Comparison of ENCODE assay signal across 8 cellular contexts in genomic region chr7:106071356-106071998, GRCh38. TPM values are rescaled to one million over a fixed set of nuclear protein-coding genes. Genes with fewer than 3 reads are reported as not detected.
A peak's percentile ranks its signal among the peaks of the same experiment; 100 is the strongest.
DNase-seq lines count a peak whose midpoint lies in the region; ATAC-seq, FAIRE-seq and TF ChIP-seq lines count a peak whose summit lies in the region.

No MANE protein-coding gene starts in this region.

- no peaks in the 10 kb centered on the region for H3K27me3 Mint-ChIP-seq in stimulated activated memory B cell treated with anti-CD40 and anti-IgM and Interleukin-4, amounts not matched to agents 10 μg/mL and 1 μg/mL and 100 μg/mL, for 72 hours

- FAIRE-seq in kidney (lab: Jason Lieb, UNC) = no peak

- intact Hi-C loops in kidney (cut with DNase I) = no loop called here

- peak overlapping the region; percentile 97 for H3K27ac Mint-ChIP-seq in stimulated activated memory B cell treated with anti-CD40 and anti-IgM and Interleukin-4, amounts not matched to agents 10 μg/mL and 1 μg/mL and 100 μg/mL, for 72 hours

- H3K9me3 Mint-ChIP-seq in stimulated activated memory B cell treated with anti-CD40 and anti-IgM and Interleukin-4, amounts not matched to agents 10 μg/mL and 1 μg/mL and 100 μg/mL, for 72 hours = no peaks in the 10 kb centered on the region

- peak; percentile 99 for ATAC-seq in GM18520 (IDR thresholded peaks at IDR 0.05; ENCODE audit: unreplicated experiment)
- peak; percentile 93 for ATAC-seq in HG02763 (IDR thresholded peaks at IDR 0.05; ENCODE audit: unreplicated experiment)
- ATAC-seq in stimulated activated memory B cell treated with anti-CD40 and anti-IgM and Interleukin-4, amounts not matched to agents 10 μg/mL and 1 μg/mL and 100 μg/mL, for 72 hours = peak; percentile 97

- no peak for TF ChIP-seq CTCF in kidney (IDR thresholded peaks at IDR 0.05; ENCODE audit: borderline replicate concordance, extremely low read depth, insufficient read depth)

- peak overlapping the region; percentile 64 to 78 for H3K27ac ChIP-seq in kidney (ENCODE audit: low read depth in 2 of 2, low read length in 2 of 2)

- TF ChIP-seq POLR2A in erythroblast (IDR thresholded peaks at IDR 0.05; ENCODE audit: low read length) = no peak

- H3K4me3 Mint-ChIP-seq in stimulated activated memory B cell treated with anti-CD40 and anti-IgM and Interleukin-4, amounts not matched to agents 10 μg/mL and 1 μg/mL and 100 μg/mL, for 72 hours = peak overlapping the region; percentile 74

- H3K4me1 Mint-ChIP-seq in stimulated activated memory B cell treated with anti-CD40 and anti-IgM and Interleukin-4, amounts not matched to agents 10 μg/mL and 1 μg/mL and 100 μg/mL, for 72 hours = peaks cover 96% of the 10 kb centered on the region

- no peak overlapping the region for H3K4me3 ChIP-seq in kidney (ENCODE audit: low read length in 2 of 2)

- H3K9me3 ChIP-seq in kidney (ENCODE audit: control insufficient read depth in 1 of 2, low read length in 2 of 2) = no peaks in the 10 kb centered on the region

- DNase-seq in NCI-H510A treated with DMSO at 0.1 percent for 48 hours (lab: John Stamatoyannopoulos, UW) (peak; percentile 89), activated T-cell treated with anti-CD3 and anti-CD28 coated beads for 48 hours (ENCODE audit: low read depth) (peak; percentile 25), kidney (peak; percentile 86), AG08395 (ENCODE audit: low spot score) (no peak), erythroblast (lab: John Stamatoyannopoulos, UW) (no peak)

- H3K9ac ChIP-seq in kidney (ENCODE audit: low read length in 2 of 2) = no peak overlapping the region

- no peaks in the 10 kb centered on the region for H3K36me3 Mint-ChIP-seq in stimulated activated memory B cell treated with anti-CD40 and anti-IgM and Interleukin-4, amounts not matched to agents 10 μg/mL and 1 μg/mL and 100 μg/mL, for 72 hours

- no peaks in the 10 kb centered on the region for H3K36me3 ChIP-seq in kidney (ENCODE audit: control insufficient read depth in 1 of 2, insufficient read depth in 2 of 2, low read length in 2 of 2)

- peaks cover 21 to 25% of the 10 kb centered on the region in 2 donors for H3K4me1 ChIP-seq in kidney (ENCODE audit: control insufficient read depth in 1 of 2, insufficient read depth in 1 of 2, low read depth in 1 of 2, low read length in 2 of 2)

RNA-seq across cellular contexts. Expression of gene SYPL1, which starts 40.6 kb away (rescaled TPM):
- total RNA-seq in kidney = 111 TPM
- 90.8 TPM for polyA plus RNA-seq in kidney (ENCODE audit: insufficient read depth, low read depth, low replicate concordance)

Comparison
In these comparisons a context has a peak if more than half of its experiments do, and no peak if none do; other contexts are left out.
1. DNase-seq: peak in NCI-H510A treated with DMSO at 0.1 percent for 48 hours (single experiment), activated T-cell treated with anti-CD3 and anti-CD28 coated beads for 48 hours (single experiment) and kidney (single experiment); none in AG08395 (single experiment) and erythroblast (0 of 2).
2. Peak in every context shown above with its lines, with median percentiles within 50 percentile points of each other: ATAC-seq.